Comparison of ENCODE assay signal across 1 cellular context in the genomic region with DNA sequence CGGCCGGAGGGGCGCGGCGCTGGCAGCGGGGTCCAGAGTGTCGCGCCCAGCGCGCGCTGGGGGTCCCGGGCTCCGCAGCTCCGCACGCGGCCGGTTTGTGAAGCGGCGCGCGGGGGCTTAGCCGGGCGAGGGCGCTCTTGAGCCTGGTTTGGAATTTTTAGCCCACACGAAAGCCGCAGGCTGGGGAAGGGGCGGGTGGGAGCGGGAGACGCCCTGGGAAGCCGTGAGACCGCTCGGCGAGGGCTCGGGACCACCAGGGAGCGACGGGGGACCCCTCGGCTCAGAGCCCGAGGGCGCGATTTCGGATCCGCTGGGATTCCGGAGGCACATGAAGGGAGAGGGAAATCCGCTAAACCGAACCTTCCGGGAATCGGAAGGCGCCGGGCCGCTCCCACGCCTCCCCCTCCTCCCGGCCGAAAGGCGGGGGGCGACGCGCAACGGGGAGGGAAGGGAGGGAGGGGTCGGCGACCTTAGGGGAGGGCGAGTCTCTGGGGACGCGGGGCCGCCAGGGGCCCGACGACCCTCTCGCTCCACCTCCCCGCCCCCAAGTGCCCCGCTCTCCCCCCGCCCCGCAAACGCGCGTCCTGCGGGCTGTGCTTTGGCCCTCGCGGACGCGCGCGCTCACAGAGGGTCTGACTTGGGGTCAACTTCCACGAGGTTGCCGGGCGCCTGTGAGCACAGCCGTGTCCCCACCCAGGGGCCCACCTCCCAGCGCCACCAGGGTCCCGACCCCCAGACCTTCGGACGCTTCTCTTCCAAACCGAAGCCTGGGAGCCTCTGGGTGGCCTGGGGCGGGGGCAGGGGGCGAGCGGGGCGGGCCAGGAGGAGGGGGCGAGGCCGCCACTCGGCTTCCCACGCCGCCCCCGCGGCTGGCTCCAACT.
TF ChIP-seq lines count a peak whose summit lies in the region.

No MANE protein-coding gene starts in this region.

TF ChIP-seq in GM12878, 131 proteins besides CTCF, POLR2A, EP300 and RAD21 (continued from another document):
- TF ChIP-seq IRF3 (IDR thresholded peaks at IDR 0.05) (no peak), RUNX3 (IDR thresholded peaks at IDR 0.05; ENCODE audit: low read length) (0 out of 2 replicates have a peak, but pooled peaks have one; percentile 16), SUZ12 (IDR thresholded peaks at IDR 0.05; ENCODE audit: unreplicated experiment) (peak; percentile 58), IKZF1 (conservative IDR thresholded peaks at IDR 0.05) (peak; percentile 33; the same call in 1 of the 2 replicates), SMAD5 (IDR thresholded peaks at IDR 0.05; ENCODE audit: low read depth) (no peak)
